Comparison of ENCODE assay signal across 1 cellular context in genomic region chr17:36741019-36741902, GRCh38.
TF ChIP-seq lines count a peak whose summit lies in the region.

No MANE protein-coding gene starts in this region.

TF ChIP-seq in HEK293, 187 proteins besides CTCF, POLR2A, EP300 and RAD21 (continued from another document):
- no peak for TF ChIP-seq KLF17 (tag by site-specific recombination; IDR thresholded peaks at IDR 0.05)
- TF ChIP-seq ZEB2 (tag by site-specific recombination; IDR thresholded peaks at IDR 0.05): no peak
- no peak for TF ChIP-seq HOXC10 (CRISPR knock-in tag; IDR thresholded peaks at IDR 0.05)
- TF ChIP-seq PRDM6 (tag by site-specific recombination; IDR thresholded peaks at IDR 0.05): no peak
- TF ChIP-seq ZNF707 (tag by site-specific recombination; IDR thresholded peaks at IDR 0.05): 0 out of 2 replicates have a peak, but pooled peaks have one; percentile 19
- no peak for TF ChIP-seq YY1 (tag by site-specific recombination; IDR thresholded peaks at IDR 0.05)
- no peak for TF ChIP-seq ZNF157 (tag by site-specific recombination; IDR thresholded peaks at IDR 0.05)
- TF ChIP-seq ZNF311 (tag by site-specific recombination; IDR thresholded peaks at IDR 0.05; ENCODE audit: borderline replicate concordance): 0 out of 2 replicates have a peak, but pooled peaks have one; percentile 34
- 0 out of 2 replicates have a peak, but pooled peaks have one; percentile 9 for TF ChIP-seq ZNF791 (tag by site-specific recombination; IDR thresholded peaks at IDR 0.05)
- no peak for TF ChIP-seq ZBTB49 (tag by site-specific recombination; IDR thresholded peaks at IDR 0.05; ENCODE audit: low read depth)
- no peak for TF ChIP-seq ZNF530 (tag by site-specific recombination; IDR thresholded peaks at IDR 0.05; ENCODE audit: low read depth)
- TF ChIP-seq ZNF837 (tag by site-specific recombination; IDR thresholded peaks at IDR 0.05): no peak
- no peak for TF ChIP-seq ELK4 (IDR thresholded peaks at IDR 0.05; ENCODE audit: borderline replicate concordance, low read depth, low read length)
- TF ChIP-seq ZNF777 (tag by site-specific recombination; IDR thresholded peaks at IDR 0.05; ENCODE audit: borderline replicate concordance): no peak
- TF ChIP-seq AEBP2 (tag by site-specific recombination; IDR thresholded peaks at IDR 0.05; ENCODE audit: borderline replicate concordance): 0 out of 2 replicates have a peak, but pooled peaks have one; percentile 10
- TF ChIP-seq ZNF239 (tag by site-specific recombination; IDR thresholded peaks at IDR 0.05): no peak
- TF ChIP-seq ZNF114 (tag by site-specific recombination; IDR thresholded peaks at IDR 0.05): no peak
- TF ChIP-seq ZNF785 (tag by site-specific recombination; IDR thresholded peaks at IDR 0.05): 0 out of 2 replicates have a peak, but pooled peaks have one; percentile 17
- no peak for TF ChIP-seq ZNF677 (tag by site-specific recombination; IDR thresholded peaks at IDR 0.05)
- TF ChIP-seq ZBTB8A (tag by site-specific recombination; IDR thresholded peaks at IDR 0.05): no peak
- no peak for TF ChIP-seq GLI4 (tag by site-specific recombination; IDR thresholded peaks at IDR 0.05)
- no peak for TF ChIP-seq ZNF423 (tag by site-specific recombination; IDR thresholded peaks at IDR 0.05)
- no peak for TF ChIP-seq ZXDB (tag by site-specific recombination; IDR thresholded peaks at IDR 0.05)
- no peak for TF ChIP-seq FEZF1 (tag by site-specific recombination; IDR thresholded peaks at IDR 0.05)
- no peak for TF ChIP-seq PRDM10 (tag by site-specific recombination; IDR thresholded peaks at IDR 0.05)
- TF ChIP-seq ZNF335 (tag by site-specific recombination; conservative IDR thresholded peaks at IDR 0.05): no peak
- TF ChIP-seq REST (tag by site-specific recombination; IDR thresholded peaks at IDR 0.05): no peak
- TF ChIP-seq ZNF24 (tag by site-specific recombination; IDR thresholded peaks at IDR 0.05): no peak
- TF ChIP-seq ZNF280D (tag by site-specific recombination; IDR thresholded peaks at IDR 0.05): no peak
- TF ChIP-seq MEIS1 (CRISPR knock-in tag; IDR thresholded peaks at IDR 0.05; ENCODE audit: borderline replicate concordance): no peak
- TF ChIP-seq ZNF214 (tag by site-specific recombination; IDR thresholded peaks at IDR 0.05; ENCODE audit: borderline replicate concordance): no peak
- no peak for TF ChIP-seq TRIM28 (IDR thresholded peaks at IDR 0.05; ENCODE audit: borderline replicate concordance, low read length)
- no peak for TF ChIP-seq ZSCAN18 (tag by site-specific recombination; IDR thresholded peaks at IDR 0.05)
- no peak for TF ChIP-seq ZNF514 (tag by site-specific recombination; IDR thresholded peaks at IDR 0.05)
- TF ChIP-seq ZSCAN4 (tag by site-specific recombination; IDR thresholded peaks at IDR 0.05): peak; percentile 99
- no peak for TF ChIP-seq ZNF544 (tag by site-specific recombination; IDR thresholded peaks at IDR 0.05)
- no peak for TF ChIP-seq ZNF10 (tag by site-specific recombination; IDR thresholded peaks at IDR 0.05)
- no peak for TF ChIP-seq ZNF140 (tag by site-specific recombination; IDR thresholded peaks at IDR 0.05)
